2 cellular contexts compared by ENCODE assay signal in the genomic region with DNA sequence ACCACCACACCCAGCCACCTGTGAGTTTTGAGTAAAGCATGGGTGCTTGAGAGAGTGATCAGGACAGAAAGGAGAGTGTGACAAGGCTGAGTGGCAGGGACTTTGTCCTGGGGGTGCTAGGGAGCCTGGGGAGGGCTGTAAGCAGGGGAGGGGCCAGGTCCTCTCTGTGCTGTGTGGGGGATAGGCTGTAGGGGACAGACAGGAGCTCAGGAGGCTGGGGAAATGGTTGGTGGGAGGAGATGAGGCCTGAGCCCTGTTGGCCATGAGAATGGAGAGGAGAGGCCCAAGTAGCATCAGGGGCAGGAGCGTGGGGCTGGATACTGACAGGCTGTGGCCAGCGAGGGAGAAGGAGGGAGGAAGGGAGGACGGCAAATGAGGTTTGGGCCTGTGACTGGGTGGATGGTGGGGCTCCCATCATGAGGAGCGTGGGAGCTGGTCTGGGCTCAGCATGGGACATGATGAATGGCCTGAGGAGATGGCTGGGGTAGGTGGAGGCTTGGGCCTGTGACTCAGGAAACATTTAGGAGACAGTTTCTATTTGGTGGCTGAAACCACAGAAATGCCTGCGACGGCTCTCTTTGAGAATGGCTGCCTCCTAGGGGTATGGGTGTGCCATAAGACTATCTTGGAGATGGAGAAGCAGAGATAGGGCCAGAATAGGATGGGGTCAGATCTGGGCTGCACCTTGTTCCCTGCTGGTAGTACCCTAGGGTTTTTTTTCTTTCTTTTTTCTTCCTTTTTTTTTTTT.
TF ChIP-seq lines count a peak whose summit lies in the region.

No MANE protein-coding gene starts in this region.

TF ChIP-seq in SK-N-SH treated with all-trans-retinoic acid at 6 μM for 48 hours, 23 proteins besides CTCF, POLR2A, EP300 and RAD21 (continued from another document):
- TF ChIP-seq GLIS3 (CRISPR knock-in tag; IDR thresholded peaks at IDR 0.05) (no peak), ISL1 (CRISPR knock-in tag; IDR thresholded peaks at IDR 0.05) (no peak), TCF4 (CRISPR knock-in tag; IDR thresholded peaks at IDR 0.05; ENCODE audit: borderline replicate concordance) (no peak), CSDC2 (CRISPR knock-in tag; IDR thresholded peaks at IDR 0.05) (no peak), OSR1 (CRISPR knock-in tag; IDR thresholded peaks at IDR 0.05) (no peak), BACH2 (CRISPR knock-in tag; IDR thresholded peaks at IDR 0.05; ENCODE audit: borderline replicate concordance) (no peak), PPARA (CRISPR knock-in tag; IDR thresholded peaks at IDR 0.05; ENCODE audit: borderline replicate concordance) (no peak), ZFP30 (CRISPR knock-in tag; IDR thresholded peaks at IDR 0.05) (no peak), ZNF565 (CRISPR knock-in tag; conservative IDR thresholded peaks at IDR 0.05; ENCODE audit: low read depth) (no peak), ARNTL (CRISPR knock-in tag; IDR thresholded peaks at IDR 0.05; ENCODE audit: borderline replicate concordance, low read depth) (no peak), ZNF8 (CRISPR knock-in tag; IDR thresholded peaks at IDR 0.05) (no peak), RARB (CRISPR knock-in tag; IDR thresholded peaks at IDR 0.05) (no peak), TOX (CRISPR knock-in tag; IDR thresholded peaks at IDR 0.05; ENCODE audit: borderline replicate concordance) (no peak), ZFP3 (CRISPR knock-in tag; IDR thresholded peaks at IDR 0.05) (no peak)
- TF ChIP-seq, protein P1, sequence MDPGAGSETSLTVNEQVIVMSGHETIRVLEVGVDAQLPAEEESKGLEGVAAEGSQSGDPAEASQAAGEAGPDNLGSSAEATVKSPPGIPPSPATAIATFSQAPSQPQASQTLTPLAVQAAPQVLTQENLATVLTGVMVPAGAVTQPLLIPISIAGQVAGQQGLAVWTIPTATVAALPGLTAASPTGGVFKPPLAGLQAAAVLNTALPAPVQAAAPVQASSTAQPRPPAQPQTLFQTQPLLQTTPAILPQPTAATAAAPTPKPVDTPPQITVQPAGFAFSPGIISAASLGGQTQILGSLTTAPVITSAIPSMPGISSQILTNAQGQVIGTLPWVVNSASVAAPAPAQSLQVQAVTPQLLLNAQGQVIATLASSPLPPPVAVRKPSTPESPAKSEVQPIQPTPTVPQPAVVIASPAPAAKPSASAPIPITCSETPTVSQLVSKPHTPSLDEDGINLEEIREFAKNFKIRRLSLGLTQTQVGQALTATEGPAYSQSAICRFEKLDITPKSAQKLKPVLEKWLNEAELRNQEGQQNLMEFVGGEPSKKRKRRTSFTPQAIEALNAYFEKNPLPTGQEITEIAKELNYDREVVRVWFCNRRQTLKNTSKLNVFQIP (CRISPR knock-in tag; IDR thresholded peaks at IDR 0.05; ENCODE audit: borderline replicate concordance, low read depth) = no peak
- TF ChIP-seq, protein P2, sequence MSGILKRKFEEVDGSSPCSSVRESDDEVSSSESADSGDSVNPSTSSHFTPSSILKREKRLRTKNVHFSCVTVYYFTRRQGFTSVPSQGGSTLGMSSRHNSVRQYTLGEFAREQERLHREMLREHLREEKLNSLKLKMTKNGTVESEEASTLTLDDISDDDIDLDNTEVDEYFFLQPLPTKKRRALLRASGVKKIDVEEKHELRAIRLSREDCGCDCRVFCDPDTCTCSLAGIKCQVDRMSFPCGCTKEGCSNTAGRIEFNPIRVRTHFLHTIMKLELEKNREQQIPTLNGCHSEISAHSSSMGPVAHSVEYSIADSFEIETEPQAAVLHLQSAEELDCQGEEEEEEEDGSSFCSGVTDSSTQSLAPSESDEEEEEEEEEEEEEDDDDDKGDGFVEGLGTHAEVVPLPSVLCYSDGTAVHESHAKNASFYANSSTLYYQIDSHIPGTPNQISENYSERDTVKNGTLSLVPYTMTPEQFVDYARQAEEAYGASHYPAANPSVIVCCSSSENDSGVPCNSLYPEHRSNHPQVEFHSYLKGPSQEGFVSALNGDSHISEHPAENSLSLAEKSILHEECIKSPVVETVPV (CRISPR knock-in tag; IDR thresholded peaks at IDR 0.05) = no peak
- TF ChIP-seq, protein P3, sequence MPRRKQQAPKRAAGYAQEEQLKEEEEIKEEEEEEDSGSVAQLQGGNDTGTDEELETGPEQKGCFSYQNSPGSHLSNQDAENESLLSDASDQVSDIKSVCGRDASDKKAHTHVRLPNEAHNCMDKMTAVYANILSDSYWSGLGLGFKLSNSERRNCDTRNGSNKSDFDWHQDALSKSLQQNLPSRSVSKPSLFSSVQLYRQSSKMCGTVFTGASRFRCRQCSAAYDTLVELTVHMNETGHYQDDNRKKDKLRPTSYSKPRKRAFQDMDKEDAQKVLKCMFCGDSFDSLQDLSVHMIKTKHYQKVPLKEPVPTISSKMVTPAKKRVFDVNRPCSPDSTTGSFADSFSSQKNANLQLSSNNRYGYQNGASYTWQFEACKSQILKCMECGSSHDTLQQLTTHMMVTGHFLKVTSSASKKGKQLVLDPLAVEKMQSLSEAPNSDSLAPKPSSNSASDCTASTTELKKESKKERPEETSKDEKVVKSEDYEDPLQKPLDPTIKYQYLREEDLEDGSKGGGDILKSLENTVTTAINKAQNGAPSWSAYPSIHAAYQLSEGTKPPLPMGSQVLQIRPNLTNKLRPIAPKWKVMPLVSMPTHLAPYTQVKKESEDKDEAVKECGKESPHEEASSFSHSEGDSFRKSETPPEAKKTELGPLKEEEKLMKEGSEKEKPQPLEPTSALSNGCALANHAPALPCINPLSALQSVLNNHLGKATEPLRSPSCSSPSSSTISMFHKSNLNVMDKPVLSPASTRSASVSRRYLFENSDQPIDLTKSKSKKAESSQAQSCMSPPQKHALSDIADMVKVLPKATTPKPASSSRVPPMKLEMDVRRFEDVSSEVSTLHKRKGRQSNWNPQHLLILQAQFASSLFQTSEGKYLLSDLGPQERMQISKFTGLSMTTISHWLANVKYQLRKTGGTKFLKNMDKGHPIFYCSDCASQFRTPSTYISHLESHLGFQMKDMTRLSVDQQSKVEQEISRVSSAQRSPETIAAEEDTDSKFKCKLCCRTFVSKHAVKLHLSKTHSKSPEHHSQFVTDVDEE (CRISPR knock-in tag; IDR thresholded peaks at IDR 0.05) = no peak

TF ChIP-seq in SK-N-SH, 30 proteins besides CTCF, POLR2A, EP300 and RAD21 (continued from another document):
- TF ChIP-seq CHD2 (IDR thresholded peaks at IDR 0.05; ENCODE audit: low read length, partially characterized antibody) (no peak), FOSL2 (IDR thresholded peaks at IDR 0.05; ENCODE audit: borderline replicate concordance, low read depth) (no peak), MEF2A (IDR thresholded peaks at IDR 0.05; ENCODE audit: borderline replicate concordance, low read depth) (no peak), YY1 (IDR thresholded peaks at IDR 0.05; ENCODE audit: low read depth) (no peak), TEAD4 (IDR thresholded peaks at IDR 0.05; ENCODE audit: borderline replicate concordance, insufficient read depth) (no peak), GABPA (IDR thresholded peaks at IDR 0.05; ENCODE audit: low read depth) (no peak), RFX5 (IDR thresholded peaks at IDR 0.05; ENCODE audit: low read length) (no peak), GATA2 (CRISPR knock-in tag; IDR thresholded peaks at IDR 0.05) (no peak), SIN3A (IDR thresholded peaks at IDR 0.05; ENCODE audit: borderline replicate concordance, low read depth, low read length) (no peak), TCF12 (IDR thresholded peaks at IDR 0.05) (no peak), SMC3 (IDR thresholded peaks at IDR 0.05; ENCODE audit: low read depth, low read length) (no peak), RXRA (IDR thresholded peaks at IDR 0.05; ENCODE audit: borderline replicate concordance, low read depth) (no peak), FOXM1 (IDR thresholded peaks at IDR 0.05; ENCODE audit: low read depth) (no peak)
- TF ChIP-seq, protein P4, sequence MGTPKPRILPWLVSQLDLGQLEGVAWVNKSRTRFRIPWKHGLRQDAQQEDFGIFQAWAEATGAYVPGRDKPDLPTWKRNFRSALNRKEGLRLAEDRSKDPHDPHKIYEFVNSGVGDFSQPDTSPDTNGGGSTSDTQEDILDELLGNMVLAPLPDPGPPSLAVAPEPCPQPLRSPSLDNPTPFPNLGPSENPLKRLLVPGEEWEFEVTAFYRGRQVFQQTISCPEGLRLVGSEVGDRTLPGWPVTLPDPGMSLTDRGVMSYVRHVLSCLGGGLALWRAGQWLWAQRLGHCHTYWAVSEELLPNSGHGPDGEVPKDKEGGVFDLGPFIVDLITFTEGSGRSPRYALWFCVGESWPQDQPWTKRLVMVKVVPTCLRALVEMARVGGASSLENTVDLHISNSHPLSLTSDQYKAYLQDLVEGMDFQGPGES (IDR thresholded peaks at IDR 0.05; ENCODE audit: low read depth, low read length) = no peak
- TF ChIP-seq, protein P5, sequence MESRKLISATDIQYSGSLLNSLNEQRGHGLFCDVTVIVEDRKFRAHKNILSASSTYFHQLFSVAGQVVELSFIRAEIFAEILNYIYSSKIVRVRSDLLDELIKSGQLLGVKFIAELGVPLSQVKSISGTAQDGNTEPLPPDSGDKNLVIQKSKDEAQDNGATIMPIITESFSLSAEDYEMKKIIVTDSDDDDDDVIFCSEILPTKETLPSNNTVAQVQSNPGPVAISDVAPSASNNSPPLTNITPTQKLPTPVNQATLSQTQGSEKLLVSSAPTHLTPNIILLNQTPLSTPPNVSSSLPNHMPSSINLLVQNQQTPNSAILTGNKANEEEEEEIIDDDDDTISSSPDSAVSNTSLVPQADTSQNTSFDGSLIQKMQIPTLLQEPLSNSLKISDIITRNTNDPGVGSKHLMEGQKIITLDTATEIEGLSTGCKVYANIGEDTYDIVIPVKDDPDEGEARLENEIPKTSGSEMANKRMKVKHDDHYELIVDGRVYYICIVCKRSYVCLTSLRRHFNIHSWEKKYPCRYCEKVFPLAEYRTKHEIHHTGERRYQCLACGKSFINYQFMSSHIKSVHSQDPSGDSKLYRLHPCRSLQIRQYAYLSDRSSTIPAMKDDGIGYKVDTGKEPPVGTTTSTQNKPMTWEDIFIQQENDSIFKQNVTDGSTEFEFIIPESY (IDR thresholded peaks at IDR 0.05; ENCODE audit: borderline replicate concordance, low read depth) = no peak
- TF ChIP-seq, protein P6, sequence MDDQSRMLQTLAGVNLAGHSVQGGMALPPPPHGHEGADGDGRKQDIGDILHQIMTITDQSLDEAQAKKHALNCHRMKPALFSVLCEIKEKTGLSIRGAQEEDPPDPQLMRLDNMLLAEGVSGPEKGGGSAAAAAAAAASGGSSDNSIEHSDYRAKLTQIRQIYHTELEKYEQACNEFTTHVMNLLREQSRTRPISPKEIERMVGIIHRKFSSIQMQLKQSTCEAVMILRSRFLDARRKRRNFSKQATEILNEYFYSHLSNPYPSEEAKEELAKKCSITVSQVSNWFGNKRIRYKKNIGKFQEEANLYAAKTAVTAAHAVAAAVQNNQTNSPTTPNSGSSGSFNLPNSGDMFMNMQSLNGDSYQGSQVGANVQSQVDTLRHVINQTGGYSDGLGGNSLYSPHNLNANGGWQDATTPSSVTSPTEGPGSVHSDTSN (IDR thresholded peaks at IDR 0.05) = no peak
TF ChIP-seq in SK-N-SH: peak in this region for 0.
